ENCODE assay signal across 18 cellular contexts in the genomic region with DNA sequence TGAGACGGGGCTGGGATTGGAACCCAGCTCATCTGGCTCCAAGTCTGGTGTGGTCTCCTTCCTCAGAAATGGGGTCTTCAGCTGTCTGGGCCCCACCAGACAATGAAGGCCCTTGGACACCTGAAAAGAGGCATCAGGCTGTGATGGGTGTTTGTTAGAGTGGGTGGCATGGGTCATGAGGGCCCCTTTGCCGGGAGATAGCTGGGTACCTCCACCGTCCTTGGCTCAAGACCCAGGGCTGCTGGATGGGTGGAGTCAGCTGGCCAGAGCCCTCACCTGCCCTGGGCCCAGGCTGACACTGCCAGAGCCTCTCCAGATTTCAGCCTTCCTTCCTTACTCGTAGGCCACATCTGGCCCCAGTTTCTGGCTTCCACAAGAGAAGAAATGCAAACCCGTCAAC. TPM values are rescaled to one million over a fixed set of nuclear protein-coding genes. Genes with fewer than 3 reads are reported as not detected.
"Had no signal": no experiment of that assay in that cellular context is flagged by ENCODE, and none has a peak within 500 bp of the region (broad histone marks: within the 10 kb centered on the region; RNA-seq: fewer than 3 reads in every experiment).

No MANE protein-coding gene starts in this region.

- FAIRE-seq: astrocyte, kidney had no signal

- ATAC-seq: activated CD8-positive, alpha-beta T cell treated with anti-CD3 and anti-CD28 coated beads, Interleukin-2, amount 10 ng/mL, durations not matched to agents 7 days and 5 days; gastroesophageal sphincter; right lobe of liver; stimulated activated naive CD8-positive, alpha-beta T cell treated with anti-CD3 and anti-CD28 coated beads, Interleukin-15, amount 100 ng/mL, for 72 hours; T-helper 17 cell had no signal

- H3K4me3 ChIP-seq: gastroesophageal sphincter, left ventricle myocardium inferior, right lobe of liver, spleen, uterus had no signal

- H3K27me3 ChIP-seq: gastroesophageal sphincter, right lobe of liver, uterus had no signal

- H3K36me3 ChIP-seq: gastroesophageal sphincter, left ventricle myocardium inferior, right lobe of liver, spleen, uterus had no signal

- H3K4me1 ChIP-seq: gastroesophageal sphincter, left ventricle myocardium inferior, uterus had no signal

- DNase-seq: activated CD4-positive, alpha-beta T cell treated with anti-CD3 and anti-CD28 coated beads for 4 hours; activated CD8-positive, alpha-beta T cell treated with anti-CD3 and anti-CD28 coated beads, Interleukin-2, amount 10 ng/mL, durations not matched to agents 7 days and 5 days; activated naive CD4-positive, alpha-beta T cell treated with anti-CD3 and anti-CD28 coated beads, Interleukin-2, amount 10 ng/mL, durations not matched to agents 7 days and 5 days; activated T-cell treated with anti-CD3 and anti-CD28 coated beads for 4 hours; endodermal cell; erythroblast; kidney; left ventricle myocardium inferior; occipital lobe; right lobe of liver; spleen; stimulated activated naive CD8-positive, alpha-beta T cell treated with anti-CD3 and anti-CD28 coated beads, Interleukin-15, amount 100 ng/mL, for 72 hours; T-helper 17 cell; uterus had no signal

- H3K9me3 ChIP-seq: gastroesophageal sphincter, left ventricle myocardium inferior, right lobe of liver, spleen, uterus had no signal

- H3K27ac ChIP-seq: gastroesophageal sphincter, left ventricle myocardium inferior, right lobe of liver, spleen, uterus had no signal

RNA-seq across cellular contexts. Expression of a gene that starts 13.4 kb away (rescaled TPM):
- total RNA-seq: astrocyte, dermis microvascular lymphatic vessel endothelial cell, pulmonary artery endothelial cell had no signal
